In genomic region chr4:8010618-8011017, GRCh38 we compare ENCODE assay signal across 1 cellular context.
A peak's percentile ranks its signal among the peaks of the same experiment; 100 is the strongest.
TF ChIP-seq lines count a peak whose summit lies in the region.

No MANE protein-coding gene starts in this region.

TF ChIP-seq in HepG2, 621 proteins besides CTCF, POLR2A, EP300 and RAD21 (continued from another document):
- TF ChIP-seq ZNF639 (CRISPR knock-in tag; conservative IDR thresholded peaks at IDR 0.05) (no peak), ZNF441 (CRISPR knock-in tag; IDR thresholded peaks at IDR 0.05; ENCODE audit: borderline replicate concordance) (no peak), U2AF2 (IDR thresholded peaks at IDR 0.05; ENCODE audit: low read depth, low read length) (no peak), RFX1 (IDR thresholded peaks at IDR 0.05) (peak; percentile 68; the same call in 1 of the 2 replicates), ZNF205 (CRISPR knock-in tag; IDR thresholded peaks at IDR 0.05) (no peak), SMAD9 (CRISPR knock-in tag; IDR thresholded peaks at IDR 0.05) (no peak), MEIS2 (CRISPR knock-in tag; IDR thresholded peaks at IDR 0.05) (no peak), NCOR1 (IDR thresholded peaks at IDR 0.05; ENCODE audit: borderline replicate concordance, low read length) (no peak), ONECUT2 (CRISPR knock-in tag; IDR thresholded peaks at IDR 0.05) (no peak), TAF15 (IDR thresholded peaks at IDR 0.05; ENCODE audit: low read depth, low read length, poor library complexity, severe bottlenecking) (no peak), ZNF138 (CRISPR knock-in tag; IDR thresholded peaks at IDR 0.05; ENCODE audit: low read depth) (no peak), HES4 (CRISPR knock-in tag; IDR thresholded peaks at IDR 0.05; ENCODE audit: borderline replicate concordance) (no peak), ZFP36L1 (CRISPR knock-in tag; IDR thresholded peaks at IDR 0.05) (no peak), ZNF749 (CRISPR knock-in tag; IDR thresholded peaks at IDR 0.05; ENCODE audit: borderline replicate concordance) (no peak), ZNF572 (CRISPR knock-in tag; IDR thresholded peaks at IDR 0.05) (0 out of 2 replicates have a peak, but pooled peaks have one; percentile 37), RBFOX2 (IDR thresholded peaks at IDR 0.05; ENCODE audit: low read depth, low read length) (no peak), AKAP8 (CRISPR knock-in tag; IDR thresholded peaks at IDR 0.05) (no peak), ZNF780A (CRISPR knock-in tag; IDR thresholded peaks at IDR 0.05) (no peak), ZSCAN5A (CRISPR knock-in tag; IDR thresholded peaks at IDR 0.05; ENCODE audit: borderline replicate concordance) (no peak), ZNF160 (CRISPR knock-in tag; IDR thresholded peaks at IDR 0.05) (no peak), HNRNPK (IDR thresholded peaks at IDR 0.05; ENCODE audit: low read depth, low read length, poor library complexity, severe bottlenecking) (no peak), MAZ (IDR thresholded peaks at IDR 0.05; ENCODE audit: borderline replicate concordance, low read depth, low read length) (no peak), MAZ (CRISPR knock-in tag; IDR thresholded peaks at IDR 0.05; ENCODE audit: low read depth) (no peak), ZNF570 (CRISPR knock-in tag; IDR thresholded peaks at IDR 0.05; ENCODE audit: borderline replicate concordance) (no peak)
